ENCODE assay signal across 8 cellular contexts in genomic region chr7:12211054-12212050, GRCh38.
DNase-seq lines count a peak whose midpoint lies in the region; ATAC-seq lines count a peak whose summit lies in the region.

Gene TMEM106B, plus strand, starts transcription at chr7:12211294. Its CDS starts 3,517 bp downstream, at chr7:12214811.

- H3K27me3 Mint-ChIP-seq in central memory CD8-positive, alpha-beta T cell = peaks cover 10% of the 10 kb centered on the region

- H3K4me1 Mint-ChIP-seq in central memory CD8-positive, alpha-beta T cell = peaks cover 31% of the 10 kb centered on the region

- peak; percentile 98 for DNase-seq in AG08396 (ENCODE audit: low spot score)
- DNase-seq in NCI-H2227 treated with DMSO at 0.1 percent for 48 hours (lab: John Stamatoyannopoulos, UW) = peak; percentile 94
- peak; percentile 94 for DNase-seq in activated CD4-positive, CD25-positive, alpha-beta regulatory T cell treated with anti-CD3 and anti-CD28 coated beads, Interleukin-2, amount 50 U/mL, for 16 hours (ENCODE audit: low read depth, low spot score)
- peak; percentile 91 to 93 for DNase-seq in central memory CD8-positive, alpha-beta T cell (ENCODE audit: low spot score in 2 of 2)
- DNase-seq in iris pigment epithelial cell (ENCODE audit: low read depth) = peak; percentile 92
- peak; percentile 92 to 93 for DNase-seq in stimulated activated CD4-positive, alpha-beta T cell treated with anti-CD3 and anti-CD28 coated beads, Interleukin-12 subunit alpha, Interleukin-12 subunit beta, amount 100 ng/mL, for 24 hours (ENCODE audit: low read depth in 2 of 2)

- H3K36me3 Mint-ChIP-seq in central memory CD8-positive, alpha-beta T cell (ENCODE audit: insufficient read depth) = peaks cover 34% of the 10 kb centered on the region

- peak within 1 kb of the TSS; percentile 94 for H3K27ac Mint-ChIP-seq in central memory CD8-positive, alpha-beta T cell (ENCODE audit: low read depth)

- peak within 1 kb of the TSS; percentile 85 for H3K4me3 Mint-ChIP-seq in central memory CD8-positive, alpha-beta T cell

- H3K9me3 Mint-ChIP-seq in central memory CD8-positive, alpha-beta T cell = no peaks in the 10 kb centered on the region

- ATAC-seq in GM18909 (IDR thresholded peaks at IDR 0.05; ENCODE audit: poor library complexity, unreplicated experiment) = peak; percentile 96
- peak; percentile 96 for ATAC-seq in HG03175 (IDR thresholded peaks at IDR 0.05; ENCODE audit: unreplicated experiment)
- ATAC-seq in central memory CD8-positive, alpha-beta T cell (replicated peaks; ENCODE audit: extremely low read depth, poor library complexity, severe bottlenecking) = peak; percentile 88

Comparison
In these comparisons a context has a peak if more than half of its experiments do, and no peak if none do; other contexts are left out.
1. Peak in every context shown above with its lines: DNase-seq and ATAC-seq.